8 cellular contexts compared by ENCODE assay signal in genomic region chr20:3812259-3812681, GRCh38. TPM values are rescaled to one million over a fixed set of nuclear protein-coding genes. Genes with fewer than 3 reads are reported as not detected.
DNase-seq lines count a peak whose midpoint lies in the region; ATAC-seq, FAIRE-seq and TF ChIP-seq lines count a peak whose summit lies in the region.

No MANE protein-coding gene starts in this region.

- H3K9me3 ChIP-seq in K562 (replicated peaks; ENCODE audit: control insufficient read depth, insufficient read depth, low read depth, low read length) (no peaks in the 10 kb centered on the region), mucosa of rectum (ENCODE audit: control insufficient read depth in 2 of 2, low read length in 2 of 2) (no peaks in the 10 kb centered on the region), tibial nerve (no peaks in the 10 kb centered on the region)

- H3K4me3 Mint-ChIP-seq in activated naive CD4-positive, alpha-beta T cell treated with anti-CD3 and anti-CD28 coated beads for 36 hours = peak overlapping the region; percentile 86

- no peaks in the 10 kb centered on the region for H4K20me1 ChIP-seq in K562 (replicated peaks; ENCODE audit: control insufficient read depth, insufficient read depth, low read length)

- TF ChIP-seq CTCF in K562 (IDR thresholded peaks at IDR 0.05 in 2 of 3, conservative IDR thresholded peaks at IDR 0.05 in 1 of 3; ENCODE audit: insufficient read depth in 2 of 3, low read depth in 1 of 3, low read length in 3 of 3) = no peak
- TF ChIP-seq CTCF in tibial nerve (IDR thresholded peaks at IDR 0.05) = no peak

- no peak for DNase-seq in activated naive CD4-positive, alpha-beta T cell treated with anti-CD3 and anti-CD28 coated beads for 36 hours
- no peak for DNase-seq in activated naive CD4-positive, alpha-beta T cell treated with anti-CD3 and anti-CD28 coated beads, Interleukin-2, amount 50 U/mL, for 16 hours
- no peak for DNase-seq in K562 (ENCODE audit: extremely low read depth in 1 of 4, low spot score in 3 of 4)
- no peak for DNase-seq in tibial nerve (ENCODE audit: low spot score in 2 of 2)
- no peak for DNase-seq in NCI-H1092 treated with DMSO at 0.1 percent for 48 hours (lab: John Stamatoyannopoulos, UW)

- no peak overlapping the region for H3K9ac ChIP-seq in K562 (ENCODE audit: insufficient read depth in 1 of 2, low read depth in 2 of 2, low read length in 2 of 2)
- H3K9ac ChIP-seq in mucosa of rectum (ENCODE audit: low read depth in 1 of 2, low read length in 2 of 2) = peak overlapping the region; percentile 20 to 53

- no peak overlapping the region for H3K4me3 ChIP-seq in K562
- no peak overlapping the region for H3K4me3 ChIP-seq in mucosa of rectum (ENCODE audit: low read length in 2 of 2)
- no peak overlapping the region for H3K4me3 ChIP-seq in tibial nerve

- H3K79me2 ChIP-seq in K562 (ENCODE audit: control insufficient read depth, insufficient read depth, low read length) = no peaks in the 10 kb centered on the region

- peaks cover 6 to 12% of the 10 kb centered on the region in 2 experiments for H3K4me1 ChIP-seq in K562 (replicated peaks in 1 of 2; ENCODE audit: control insufficient read depth in 2 of 2, insufficient read depth in 2 of 2, low read length in 2 of 2)
- H3K4me1 ChIP-seq in mucosa of rectum (ENCODE audit: control insufficient read depth in 2 of 2, insufficient read depth in 2 of 2, low read length in 2 of 2) = peaks cover 43 to 49% of the 10 kb centered on the region in 2 donors
- H3K4me1 ChIP-seq in tibial nerve = peaks cover 4 to 54% (median 32%) of the 10 kb centered on the region in 4 donors

- FAIRE-seq in K562 (lab: Jason Lieb, UNC) = no peak

- in situ Hi-C loops in K562 (cut with MboI) = no loop called here

- no peaks in the 10 kb centered on the region for H3K27me3 ChIP-seq in K562 (ENCODE audit: control insufficient read depth in 2 of 2, insufficient read depth in 2 of 2, low read length in 2 of 2)
- H3K27me3 ChIP-seq in mucosa of rectum (ENCODE audit: control insufficient read depth in 2 of 2, insufficient read depth in 2 of 2, low read length in 2 of 2) = no peaks in the 10 kb centered on the region
- no peaks in the 10 kb centered on the region for H3K27me3 ChIP-seq in tibial nerve

- no peak for TF ChIP-seq POLR2A in K562 (conservative IDR thresholded peaks at IDR 0.05)
- TF ChIP-seq POLR2A in tibial nerve (IDR thresholded peaks at IDR 0.05) = no peak

- H3K36me3 Mint-ChIP-seq in activated naive CD4-positive, alpha-beta T cell treated with anti-CD3 and anti-CD28 coated beads for 36 hours (ENCODE audit: low read depth) = no peaks in the 10 kb centered on the region

- H3K36me3 ChIP-seq in K562 (ENCODE audit: control insufficient read depth, insufficient read depth, low read length) (no peaks in the 10 kb centered on the region), mucosa of rectum (ENCODE audit: control insufficient read depth in 2 of 2, insufficient read depth in 2 of 2, low read length in 2 of 2) (no peaks in the 10 kb centered on the region), tibial nerve (no peaks in the 10 kb centered on the region)

- H3K27me3 Mint-ChIP-seq in activated naive CD4-positive, alpha-beta T cell treated with anti-CD3 and anti-CD28 coated beads for 36 hours (ENCODE audit: low read depth) = no peaks in the 10 kb centered on the region

- H2AFZ ChIP-seq in K562 (ENCODE audit: low read depth, low read length) = peak overlapping the region; percentile 81

- H3K4me2 ChIP-seq in K562 (ENCODE audit: insufficient read depth, low read length) = no peak overlapping the region

- H3K27ac ChIP-seq in K562 (ENCODE audit: extremely low read depth, low read depth, low read length) = no peak overlapping the region
- peak overlapping the region; percentile 88 to 89 for H3K27ac ChIP-seq in mucosa of rectum (ENCODE audit: low read depth in 2 of 2, low read length in 2 of 2)
- peak overlapping the region; percentile 81 to 96 (median 93) for H3K27ac ChIP-seq in tibial nerve

- intact Hi-C loops in activated naive CD4-positive, alpha-beta T cell treated with anti-CD3 and anti-CD28 coated beads for 36 hours (cut with micrococcal nuclease) = loop anchor here (2.0 kb wide), 1 partner anchor 939 kb away; the partner anchor contains the start of gene PTPRA
- intact Hi-C loops in K562 (cut with micrococcal nuclease) = no loop called here

- peaks cover 64% of the 10 kb centered on the region for H3K4me1 Mint-ChIP-seq in activated naive CD4-positive, alpha-beta T cell treated with anti-CD3 and anti-CD28 coated beads for 36 hours (ENCODE audit: low read depth)

- BruUV-seq in K562 (replicated peaks; lab: Mats Ljungman, UMichigan) = no TSS peak

- 95% methylated on average over 4 of the region's 9 CpGs for WGBS in K562 (ENCODE audit: insufficient coverage, low coverage, missing lambda C conversion rate)
- 85 to 91% methylated on average over 9 of the region's 9 CpGs for WGBS in tibial nerve, 2 donors

- H3K27ac Mint-ChIP-seq in activated naive CD4-positive, alpha-beta T cell treated with anti-CD3 and anti-CD28 coated beads for 36 hours = peak overlapping the region; percentile 97

- no peak for TF ChIP-seq RAD21 in K562 (CRISPR knock-in tag; conservative IDR thresholded peaks at IDR 0.05 in 1 of 2, IDR thresholded peaks at IDR 0.05 in 1 of 2)

- POLR2A ChIA-PET in K562 (lab: Yijun Ruan, JAX) = interaction anchor here (0.5 to 0.6 kb wide), 2 partner anchors 78 to 363 kb away, joined by 3 read pairs; no protein-coding TSS in a partner anchor

- no peak for TF ChIP-seq EP300 in K562 (IDR thresholded peaks at IDR 0.05; ENCODE audit: low read length)
- TF ChIP-seq EP300 in tibial nerve (IDR thresholded peaks at IDR 0.05) = no peak

- no peaks in the 10 kb centered on the region for H3K9me1 ChIP-seq in K562 (ENCODE audit: control insufficient read depth, insufficient read depth, low read length)

- no peaks in the 10 kb centered on the region for H3K9me3 Mint-ChIP-seq in activated naive CD4-positive, alpha-beta T cell treated with anti-CD3 and anti-CD28 coated beads for 36 hours

- CTCF ChIA-PET in activated naive CD4-positive, alpha-beta T cell treated with anti-CD3 and anti-CD28 coated beads for 36 hours (lab: Charles Lee) = interaction anchor here (0.6 to 3.0 kb wide), 6 partner anchors 8 to 371 kb away, joined by 3 to 26 read pairs (median 4); partner anchors contain the start of genes ADISSP, AP5S1 and CENPB
- CTCF ChIA-PET in K562 (lab: Yijun Ruan, JAX; ENCODE audit: low intra/inter-chr PET ratio) = no interaction called here

- ATAC-seq in K562 (no peak), GM18868 (IDR thresholded peaks at IDR 0.05; ENCODE audit: unreplicated experiment) (no peak), GM19324 (IDR thresholded peaks at IDR 0.05; ENCODE audit: low FRiP score, unreplicated experiment) (no peak)

RNA-seq across cellular contexts. Expression of gene AP5S1, which starts 8.1 kb away (rescaled TPM):
- total RNA-seq in activated naive CD4-positive, alpha-beta T cell treated with anti-CD3 and anti-CD28 coated beads for 36 hours = 1 to 10 TPM; 8.0 to 8.2 TPM
- total RNA-seq in K562 (2011; cell fraction: chromatin; rRNA removed; ENCODE audit: low replicate concordance) = 5.9 and 16.6 TPM in 2 replicates
- 13.9 and 14.5 TPM in 2 replicates for total RNA-seq in K562 (2011; cell fraction: nucleolus; rRNA removed)
- total RNA-seq in K562 (2011; cell fraction: nucleoplasm; rRNA removed) = 11.4 and 14.7 TPM in 2 replicates
- total RNA-seq in K562 (2014; rRNA removed) = 8.8 and 12.4 TPM in 2 replicates
- 2.1 and 2.6 TPM in 2 replicates for total RNA-seq in K562 (2014; rRNA removed; fragmentation: Illumina TruSeq; extraction: Trizol)
- total RNA-seq in K562 (2015; rRNA removed; fragmentation: Illumina TruSeq; extraction: Trizol) = 5.6 and 5.7 TPM in 2 replicates
- total RNA-seq in K562 (2021) = 8.4 and 8.5 TPM in 2 replicates
- 3.0 and 5.5 TPM in 2 replicates for polyA plus RNA-seq in K562 (2011; rRNA removed)
- 5.5 and 8.1 TPM in 2 replicates for polyA plus RNA-seq in K562 (2011; cell fraction: cytosol; rRNA removed)
- 4.9 TPM in 2 replicates for polyA plus RNA-seq in K562 (2011; cell fraction: nucleus; rRNA removed)
- 7.3 and 8.8 TPM in 2 replicates for polyA plus RNA-seq in K562 (2012)
- polyA plus RNA-seq in K562 (2014; fragmentation: Illumina TruSeq; extraction: Trizol) = 4.4 and 7.7 TPM in 2 replicates
- 1 to 10 TPM; 3.0 to 3.1 TPM for polyA plus RNA-seq in K562 (2014; fragmentation: Nextera tagmentation; extraction: Ambion mirVana)
- polyA plus RNA-seq in K562 (2014; rRNA removed) = 4.7 and 4.8 TPM in 2 replicates
- polyA minus RNA-seq in K562 (2011; rRNA and poly(A)+ RNA removed) = 2.5 and 3.7 TPM in 2 replicates
- polyA minus RNA-seq in K562 (2011; cell fraction: cytosol; rRNA and poly(A)+ RNA removed) = 6.5 and 8.3 TPM in 2 replicates
- polyA minus RNA-seq in K562 (2011; cell fraction: nucleus; rRNA and poly(A)+ RNA removed) = 4.0 and 4.6 TPM in 2 replicates
- 10 to 100 TPM in 3 of 4 donors, 1 to 10 TPM in 1; 9.4 to 20.7 (median 14.9) TPM for total RNA-seq in tibial nerve

RNA-seq across cellular contexts. Expression of gene CDC25B, which starts 16.2 kb away (rescaled TPM):
- 10 to 100 TPM; 94.8 to 97.7 TPM for total RNA-seq in activated naive CD4-positive, alpha-beta T cell treated with anti-CD3 and anti-CD28 coated beads for 36 hours
- total RNA-seq in K562 (2011; cell fraction: chromatin; rRNA removed; ENCODE audit: low replicate concordance) = 36.8 and 73.0 TPM in 2 replicates
- total RNA-seq in K562 (2011; cell fraction: nucleolus; rRNA removed) = 29.3 and 39.4 TPM in 2 replicates
- 29.4 and 38.9 TPM in 2 replicates for total RNA-seq in K562 (2011; cell fraction: nucleoplasm; rRNA removed)
- 11.5 and 16.1 TPM in 2 replicates for total RNA-seq in K562 (2014; rRNA removed)
- total RNA-seq in K562 (2014; rRNA removed; fragmentation: Illumina TruSeq; extraction: Trizol) = 5.9 and 7.2 TPM in 2 replicates
- total RNA-seq in K562 (2015; rRNA removed; fragmentation: Illumina TruSeq; extraction: Trizol) = 7.8 and 9.3 TPM in 2 replicates
- 31.4 and 35.7 TPM in 2 replicates for total RNA-seq in K562 (2021)
- polyA plus RNA-seq in K562 (2011; rRNA removed) = 9.5 and 25.1 TPM in 2 replicates
- 23.7 and 24.0 TPM in 2 replicates for polyA plus RNA-seq in K562 (2011; cell fraction: cytosol; rRNA removed)
- 72.5 and 91.0 TPM in 2 replicates for polyA plus RNA-seq in K562 (2011; cell fraction: nucleus; rRNA removed)
- 30.3 and 35.0 TPM in 2 replicates for polyA plus RNA-seq in K562 (2012)
- polyA plus RNA-seq in K562 (2014; fragmentation: Illumina TruSeq; extraction: Trizol) = 25.8 and 30.6 TPM in 2 replicates
- 1 to 10 TPM; 2.3 to 3.1 TPM for polyA plus RNA-seq in K562 (2014; fragmentation: Nextera tagmentation; extraction: Ambion mirVana)
- 22.9 and 26.3 TPM in 2 replicates for polyA plus RNA-seq in K562 (2014; rRNA removed)
- 8.0 and 11.6 TPM in 2 replicates for polyA minus RNA-seq in K562 (2011; rRNA and poly(A)+ RNA removed)
- polyA minus RNA-seq in K562 (2011; cell fraction: cytosol; rRNA and poly(A)+ RNA removed) = 14.5 and 27.7 TPM in 2 replicates
- 9.7 and 15.1 TPM in 2 replicates for polyA minus RNA-seq in K562 (2011; cell fraction: nucleus; rRNA and poly(A)+ RNA removed)
- total RNA-seq in tibial nerve = 10 to 100 TPM; 33.0 to 65.4 (median 43.9) TPM

RNA-seq across cellular contexts. Expression of gene CENPB, which starts 25.7 kb away (rescaled TPM):
- total RNA-seq in activated naive CD4-positive, alpha-beta T cell treated with anti-CD3 and anti-CD28 coated beads for 36 hours = 10 to 100 TPM; 29.1 to 30.3 TPM
- 5.7 and 16.6 TPM in 2 replicates for total RNA-seq in K562 (2011; cell fraction: chromatin; rRNA removed; ENCODE audit: low replicate concordance)
- 24.5 and 25.4 TPM in 2 replicates for total RNA-seq in K562 (2011; cell fraction: nucleolus; rRNA removed)
- total RNA-seq in K562 (2011; cell fraction: nucleoplasm; rRNA removed) = 11.9 and 14.2 TPM in 2 replicates
- 59.3 and 78.6 TPM in 2 replicates for total RNA-seq in K562 (2014; rRNA removed)
- 11.4 and 15.0 TPM in 2 replicates for total RNA-seq in K562 (2014; rRNA removed; fragmentation: Illumina TruSeq; extraction: Trizol)
- total RNA-seq in K562 (2015; rRNA removed; fragmentation: Illumina TruSeq; extraction: Trizol) = 36.0 and 36.5 TPM in 2 replicates
- 61.7 and 70.8 TPM in 2 replicates for total RNA-seq in K562 (2021)
- 12.7 and 14.7 TPM in 2 replicates for polyA plus RNA-seq in K562 (2011; rRNA removed)
- polyA plus RNA-seq in K562 (2011; cell fraction: cytosol; rRNA removed) = 17.4 and 30.9 TPM in 2 replicates
- polyA plus RNA-seq in K562 (2011; cell fraction: nucleus; rRNA removed) = 9.2 and 12.8 TPM in 2 replicates
- 40.5 and 47.1 TPM in 2 replicates for polyA plus RNA-seq in K562 (2012)
- polyA plus RNA-seq in K562 (2014; fragmentation: Illumina TruSeq; extraction: Trizol) = 24.9 and 30.8 TPM in 2 replicates
- under 1 TPM; 0.17 to 0.20 TPM for polyA plus RNA-seq in K562 (2014; fragmentation: Nextera tagmentation; extraction: Ambion mirVana)
- 26.1 and 28.9 TPM in 2 replicates for polyA plus RNA-seq in K562 (2014; rRNA removed)
- 26.8 and 27.1 TPM in 2 replicates for polyA minus RNA-seq in K562 (2011; rRNA and poly(A)+ RNA removed)
- 27.7 and 39.7 TPM in 2 replicates for polyA minus RNA-seq in K562 (2011; cell fraction: cytosol; rRNA and poly(A)+ RNA removed)
- polyA minus RNA-seq in K562 (2011; cell fraction: nucleus; rRNA and poly(A)+ RNA removed) = 8.3 and 14.2 TPM in 2 replicates
- 100 to 1,000 TPM in 2 of 4 donors, 10 to 100 TPM in 2; 72.8 to 109 (median 100) TPM for total RNA-seq in tibial nerve

RNA-seq across cellular contexts. Expression of gene SPEF1, which starts 31.0 kb away (rescaled TPM):
- total RNA-seq in activated naive CD4-positive, alpha-beta T cell treated with anti-CD3 and anti-CD28 coated beads for 36 hours = not detected
- 0.23 TPM in 1 of 2 replicates, not detected in the other for total RNA-seq in K562 (2011; cell fraction: chromatin; rRNA removed; ENCODE audit: low replicate concordance)
- total RNA-seq in K562 (2011; cell fraction: nucleolus; rRNA removed) = 0.26 TPM in 1 of 2 replicates, not detected in the other
- not detected in 2 replicates for total RNA-seq in K562 (2011; cell fraction: nucleoplasm; rRNA removed)
- total RNA-seq in K562 (2014; rRNA removed) (not detected in 2 replicates), K562 (2014; rRNA removed; fragmentation: Illumina TruSeq; extraction: Trizol) (not detected in 2 replicates), K562 (2015; rRNA removed; fragmentation: Illumina TruSeq; extraction: Trizol) (not detected in 2 replicates), K562 (2021) (not detected in 2 replicates), tibial nerve (1 to 10 TPM in 2 of 4 donors, not detected in 2; 1.1 to 1.8 TPM)
- polyA plus RNA-seq in K562 (2011; rRNA removed) (0.04 TPM in 1 of 2 replicates, not detected in the other), K562 (2014; fragmentation: Illumina TruSeq; extraction: Trizol) (not detected in 2 replicates), K562 (2014; fragmentation: Nextera tagmentation; extraction: Ambion mirVana) (not detected), K562 (2014; rRNA removed) (not detected in 2 replicates)
- polyA plus RNA-seq in K562 (2011; cell fraction: cytosol; rRNA removed) = 0.06 TPM in 1 of 2 replicates, not detected in the other
- 0.08 and 0.24 TPM in 2 replicates for polyA plus RNA-seq in K562 (2011; cell fraction: nucleus; rRNA removed)
- polyA plus RNA-seq in K562 (2012) = 0.04 TPM in 1 of 2 replicates, not detected in the other
- not detected in 2 replicates for polyA minus RNA-seq in K562 (2011; rRNA and poly(A)+ RNA removed)
- not detected in 2 replicates for polyA minus RNA-seq in K562 (2011; cell fraction: cytosol; rRNA and poly(A)+ RNA removed)
- 0.27 TPM in 1 of 2 replicates, not detected in the other for polyA minus RNA-seq in K562 (2011; cell fraction: nucleus; rRNA and poly(A)+ RNA removed)

RNA-seq across cellular contexts. Expression of gene MAVS, which starts 34.4 kb away (rescaled TPM):
- 10 to 100 TPM; 14.8 to 16.0 TPM for total RNA-seq in activated naive CD4-positive, alpha-beta T cell treated with anti-CD3 and anti-CD28 coated beads for 36 hours
- total RNA-seq in K562 (2011; cell fraction: chromatin; rRNA removed; ENCODE audit: low replicate concordance) = 23.5 and 38.9 TPM in 2 replicates
- total RNA-seq in K562 (2011; cell fraction: nucleolus; rRNA removed) = 20.9 and 22.8 TPM in 2 replicates
- 25.7 and 37.2 TPM in 2 replicates for total RNA-seq in K562 (2011; cell fraction: nucleoplasm; rRNA removed)
- 9.4 and 14.0 TPM in 2 replicates for total RNA-seq in K562 (2014; rRNA removed)
- total RNA-seq in K562 (2014; rRNA removed; fragmentation: Illumina TruSeq; extraction: Trizol) = 9.0 and 9.5 TPM in 2 replicates
- 11.9 and 12.3 TPM in 2 replicates for total RNA-seq in K562 (2015; rRNA removed; fragmentation: Illumina TruSeq; extraction: Trizol)
- total RNA-seq in K562 (2021) = 19.2 and 22.0 TPM in 2 replicates
- 11.3 and 17.5 TPM in 2 replicates for polyA plus RNA-seq in K562 (2011; rRNA removed)
- 10.9 and 13.6 TPM in 2 replicates for polyA plus RNA-seq in K562 (2011; cell fraction: cytosol; rRNA removed)
- polyA plus RNA-seq in K562 (2011; cell fraction: nucleus; rRNA removed) = 21.7 and 22.6 TPM in 2 replicates
- 12.3 and 15.3 TPM in 2 replicates for polyA plus RNA-seq in K562 (2012)
- 14.3 and 14.5 TPM in 2 replicates for polyA plus RNA-seq in K562 (2014; fragmentation: Illumina TruSeq; extraction: Trizol)
- 1 to 10 TPM; 1.6 to 1.8 TPM for polyA plus RNA-seq in K562 (2014; fragmentation: Nextera tagmentation; extraction: Ambion mirVana)
- 12.2 and 13.0 TPM in 2 replicates for polyA plus RNA-seq in K562 (2014; rRNA removed)
- polyA minus RNA-seq in K562 (2011; rRNA and poly(A)+ RNA removed) = 18.5 and 20.4 TPM in 2 replicates
- 13.2 and 15.6 TPM in 2 replicates for polyA minus RNA-seq in K562 (2011; cell fraction: cytosol; rRNA and poly(A)+ RNA removed)
- polyA minus RNA-seq in K562 (2011; cell fraction: nucleus; rRNA and poly(A)+ RNA removed) = 6.6 and 11.2 TPM in 2 replicates
- 10 to 100 TPM; 34.5 to 49.8 (median 39.3) TPM for total RNA-seq in tibial nerve

Comparison
In these comparisons a context has a peak if more than half of its experiments do, and no peak if none do; other contexts are left out.
1. H3K9ac ChIP-seq: peak in mucosa of rectum (2 of 2); none in K562 (0 of 2).